11 cellular contexts compared by ENCODE assay signal in genomic region chr16:70572926-70573270, GRCh38. TPM values are rescaled to one million over a fixed set of nuclear protein-coding genes. Genes with fewer than 3 reads are reported as not detected.
DNase-seq lines count a peak whose midpoint lies in the region; ATAC-seq and TF ChIP-seq lines count a peak whose summit lies in the region.
"Had no signal": no experiment of that assay in that cellular context is flagged by ENCODE, and none has a peak within 500 bp of the region (broad histone marks: within the 10 kb centered on the region; RNA-seq: fewer than 3 reads in every experiment).

No MANE protein-coding gene starts in this region.

- no peaks in the 10 kb centered on the region for H3K9me3 ChIP-seq in IMR-90 (ENCODE audit: control insufficient read depth, insufficient read depth, low read length)
- no peaks in the 10 kb centered on the region for H3K9me3 ChIP-seq in adipocyte (ENCODE audit: control insufficient read depth, low read length)
- H3K9me3 ChIP-seq in left lung, result no peaks in the 10 kb centered on the region
- no peaks in the 10 kb centered on the region for H3K9me3 ChIP-seq in spleen

- H3K4ac ChIP-seq in IMR-90 (ENCODE audit: low read depth, low read length), result peak overlapping the region; percentile 74

- H3K27me3 ChIP-seq in IMR-90 (ENCODE audit: control insufficient read depth, insufficient read depth, low read length) (no peaks in the 10 kb centered on the region), adipocyte (replicated peaks; ENCODE audit: control insufficient read depth, insufficient read depth, low read length) (no peaks in the 10 kb centered on the region), left lung (no peaks in the 10 kb centered on the region), spleen (replicated peaks in 1 of 7) (no peaks in the 10 kb centered on the region)

- H3K4me2 ChIP-seq in IMR-90 (ENCODE audit: low read depth, low read length), result 0 out of 2 replicates have a peak overlapping the region, but pooled peaks have one; percentile 9

- H2AK9ac ChIP-seq in IMR-90 (replicated peaks; ENCODE audit: low read depth, low read length, poor library complexity), result no peak overlapping the region

- H2BK120ac ChIP-seq in IMR-90 (ENCODE audit: low read depth, low read length), result peak overlapping the region; percentile 38

- no peak for TF ChIP-seq RAD21 in IMR-90 (IDR thresholded peaks at IDR 0.05; ENCODE audit: low read length)

- H3K9me1 ChIP-seq in IMR-90 (ENCODE audit: insufficient read depth, low read length), result peaks cover 42% of the 10 kb centered on the region

- peak overlapping the region; percentile 81; the same call in 1 of the 2 replicates for H3K23ac ChIP-seq in IMR-90 (ENCODE audit: low read depth, low read length)

- H2AFZ ChIP-seq in IMR-90 (replicated peaks; ENCODE audit: low read length, poor library complexity), result no peak overlapping the region

- intact Hi-C loops in IMR-90 (cut with micrococcal nuclease) (loop anchor here (5.0 kb wide), 2 partner anchors 64 to 79 kb away; no protein-coding TSS in a partner anchor), left lung (cut with DNase I) (no loop called here), spleen (cut with DNase I; ENCODE audit: low total_unique reads) (no loop called here), head of caudate nucleus (cut with DNase I) (no loop called here)

- peak overlapping the region; percentile 72 for H2BK20ac ChIP-seq in IMR-90 (ENCODE audit: low read depth, low read length)

- H2BK5ac ChIP-seq in IMR-90 (ENCODE audit: low read depth, low read length, poor library complexity, severe bottlenecking), result peak overlapping the region; percentile 38

- H3K18ac ChIP-seq in IMR-90 (ENCODE audit: low read depth, low read length), result peak overlapping the region; percentile 68; the same call in 1 of the 2 replicates

- H4K20me1 ChIP-seq in IMR-90 (ENCODE audit: insufficient read depth, low read length), result peaks cover 53% of the 10 kb centered on the region

- no peak overlapping the region for H4K91ac ChIP-seq in IMR-90 (ENCODE audit: insufficient read depth, low read depth, low read length)

- ATAC-seq in IMR-90 (ENCODE audit: low read depth), result no peak
- ATAC-seq in left lung, result no peak

- H3K36me3 ChIP-seq in IMR-90 (ENCODE audit: control insufficient read depth, insufficient read depth, low read length) (peaks cover 51% of the 10 kb centered on the region), adipocyte (ENCODE audit: control insufficient read depth, insufficient read depth, low read length, severe bottlenecking) (peaks cover 66% of the 10 kb centered on the region), left lung (peaks cover 0 to 76% of the 10 kb centered on the region in 2 donors), spleen (peaks cover 11 to 80% (median 53%) of the 10 kb centered on the region in 6 donors)

- no CpG with 5 or more reads among the region's 2 CpGs for WGBS in IMR-90 (ENCODE audit: extremely low coverage in 2 of 2, insufficient read length in 1 of 2), 2 experiments
- 68 to 88% (median 72%) methylated on average over 2 of the region's 2 CpGs for WGBS in spleen, 5 donors

- H4K5ac ChIP-seq in IMR-90 (ENCODE audit: low read depth, low read length), result 0 out of 2 replicates have a peak overlapping the region, but pooled peaks have one; percentile 45

- POLR2A ChIA-PET in IMR-90 (lab: Charles Lee; ENCODE audit: unreplicated experiment), result no interaction called here

- in situ Hi-C loops in IMR-90 (cut with MboI; ENCODE audit: low sequenced_read_pairs), result loop anchor here (5.0 kb wide), 1 partner anchor 79 kb away; no protein-coding TSS in a partner anchor

- TF ChIP-seq POLR2A in IMR-90 (IDR thresholded peaks at IDR 0.05; ENCODE audit: low read depth, low read length) (no peak), spleen (IDR thresholded peaks at IDR 0.05) (no peak)

- DNase-seq in IMR-90 (no peak), adipocyte (ENCODE audit: low read depth) (no peak), left lung (no peak), spleen (no peak), amniotic stem cell (lab: John Stamatoyannopoulos, UW) (no peak), head of caudate nucleus (no peak), occipital lobe (lab: John Stamatoyannopoulos, UW) (no peak)
- no peak for DNase-seq in stimulated activated CD4-positive, alpha-beta T cell treated with anti-CD3 and anti-CD28 coated beads, Interleukin-4, amount 100 ng/mL, for 24 hours
- DNase-seq: activated gamma-delta T cell treated with Interleukin-2 at 50 U/mL for 16 hours; CD4-positive, CD25-positive, alpha-beta regulatory T cell; mesendoderm had no signal

- BruUV-seq in IMR-90 (replicated peaks; lab: Mats Ljungman, UMichigan), result no TSS peak

- H3K27ac ChIP-seq in IMR-90 (ENCODE audit: insufficient read depth, low read length) (peak overlapping the region; percentile 70; the same call in 1 of the 2 replicates), left lung (peak overlapping the region; percentile 37 to 41), spleen (peak overlapping the region; percentile 33 to 81 (median 69))

- CTCF ChIA-PET in IMR-90 (lab: Yijun Ruan, JAX), result interaction anchor here (0.6 to 0.9 kb wide), 3 partner anchors 29 to 81 kb away, joined by 3 read pairs; no protein-coding TSS in a partner anchor

- H3K9ac ChIP-seq in IMR-90 (ENCODE audit: low read depth, low read length) (no peak overlapping the region), adipocyte (ENCODE audit: low read length) (no peak overlapping the region)

- peaks cover 5 to 79% of the 10 kb centered on the region in 2 experiments; a peak in 3 of 4 replicates for H3K79me1 ChIP-seq in IMR-90 (ENCODE audit: low read depth in 1 of 2, low read length in 2 of 2)

- TF ChIP-seq CTCF in IMR-90 (conservative IDR thresholded peaks at IDR 0.05; ENCODE audit: low read depth, low read length) (no peak), left lung (IDR thresholded peaks at IDR 0.05) (no peak), spleen (IDR thresholded peaks at IDR 0.05 in 8 of 11, conservative IDR thresholded peaks at IDR 0.05 in 3 of 11) (no peak)

- no peak overlapping the region for H3K56ac ChIP-seq in IMR-90 (ENCODE audit: extremely low read depth, insufficient read depth, low read length)

- peak overlapping the region; percentile 73 for H3K14ac ChIP-seq in IMR-90 (replicated peaks; ENCODE audit: low read depth, low read length)

- H3K4me1 ChIP-seq in IMR-90 (ENCODE audit: control insufficient read depth, insufficient read depth, low read length), result peaks cover 40% of the 10 kb centered on the region
- H3K4me1 ChIP-seq in adipocyte (ENCODE audit: control insufficient read depth, insufficient read depth, low read length), result peaks cover 49% of the 10 kb centered on the region
- H3K4me1 ChIP-seq in left lung, result peaks cover 14 to 42% of the 10 kb centered on the region in 2 donors
- H3K4me1 ChIP-seq in spleen, result peaks cover 29 to 60% (median 44%) of the 10 kb centered on the region in 6 donors

- H4K8ac ChIP-seq in IMR-90 (ENCODE audit: low read depth in 2 of 2, low read length in 2 of 2), result peak overlapping the region in 1 of 2 experiments; percentile 38; a peak in 2 of 4 replicates

- H3K4me3 ChIP-seq in IMR-90 (ENCODE audit: insufficient read depth, low read depth, low read length) (no peak overlapping the region), adipocyte (ENCODE audit: low read length) (peak overlapping the region; percentile 3), left lung (no peak overlapping the region), spleen (no peak overlapping the region)

- peak overlapping the region; percentile 60; the same call in 1 of the 2 replicates for H2AK5ac ChIP-seq in IMR-90 (ENCODE audit: low read depth, low read length)

- dilution Hi-C loops in IMR-90 (cut with HindIII; ENCODE audit: low sequenced_read_pairs, unreplicated experiment), result no loop called here

- H2BK15ac ChIP-seq in IMR-90 (ENCODE audit: low read depth, low read length), result peak overlapping the region; percentile 48; the same call in 1 of the 3 replicates

TF ChIP-seq in IMR-90, 13 proteins besides CTCF, POLR2A, EP300 and RAD21:
- no peak for TF ChIP-seq MAZ (IDR thresholded peaks at IDR 0.05; ENCODE audit: borderline replicate concordance, low read depth, low read length)
- TF ChIP-seq MXI1 (IDR thresholded peaks at IDR 0.05; ENCODE audit: borderline replicate concordance, low read depth, low read length), result no peak

RNA-seq across cellular contexts. Expression of gene SF3B3, which starts 49.3 kb away (rescaled TPM):
- total RNA-seq in IMR-90 (2012; rRNA removed) (97.9 and 112 TPM in 2 replicates), left lung (100 to 1,000 TPM; 210 to 255 TPM), spleen (100 to 1,000 TPM in 5 of 7 donors, 10 to 100 TPM in 2; 92.5 to 256 (median 205) TPM), occipital lobe (87.3 TPM)
- polyA plus RNA-seq in IMR-90 (2012; rRNA removed) (123 and 134 TPM in 2 replicates), spleen (10 to 100 TPM; 70.3 to 92.9 (median 82.9) TPM)
- 57.4 and 93.9 TPM in 2 replicates for polyA plus RNA-seq in IMR-90 (2012; cell fraction: cytosol; rRNA removed)
- polyA plus RNA-seq in IMR-90 (2012; cell fraction: nucleus; rRNA removed; ENCODE audit: low replicate concordance), result 86.5 and 136 TPM in 2 replicates

RNA-seq across cellular contexts. Expression of gene COG4, which starts 49.5 kb away (rescaled TPM):
- total RNA-seq in IMR-90 (2012; rRNA removed) (85.0 and 96.1 TPM in 2 replicates), left lung (10 to 100 TPM; 58.5 to 66.7 TPM), spleen (10 to 100 TPM; 40.8 to 85.4 (median 62.7) TPM), occipital lobe (29.2 TPM)
- polyA plus RNA-seq in IMR-90 (2012; rRNA removed) (47.5 and 49.7 TPM in 2 replicates), spleen (10 to 100 TPM; 45.7 to 54.8 (median 51.6) TPM)
- polyA plus RNA-seq in IMR-90 (2012; cell fraction: cytosol; rRNA removed), result 71.3 and 112 TPM in 2 replicates
- 77.5 and 117 TPM in 2 replicates for polyA plus RNA-seq in IMR-90 (2012; cell fraction: nucleus; rRNA removed; ENCODE audit: low replicate concordance)
